22 cellular contexts compared by ENCODE assay signal in genomic region chr1:45122724-45123123, GRCh38.
"Had no signal": no experiment of that assay in that cellular context is flagged by ENCODE, and none has a peak within 500 bp of the region (broad histone marks: within the 10 kb centered on the region; RNA-seq: fewer than 3 reads in every experiment).

No MANE protein-coding gene starts in this region.

- H2AFZ ChIP-seq: PC-9 had no signal

- H3K4me1 Mint-ChIP-seq: activated CD4-positive, alpha-beta T cell treated with anti-CD3 and anti-CD28 coated beads, Interleukin-2, amount 10 ng/mL, durations not matched to agents 7 days and 5 days; activated naive CD4-positive, alpha-beta T cell treated with anti-CD3 and anti-CD28 coated beads, Interleukin-2, amount 10 ng/mL, durations not matched to agents 7 days and 5 days had no signal

- H3K9me3 Mint-ChIP-seq: activated CD4-positive, alpha-beta memory T cell treated with anti-CD3 and anti-CD28 coated beads for 36 hours; activated CD4-positive, alpha-beta T cell treated with anti-CD3 and anti-CD28 coated beads, Interleukin-2, amount 10 ng/mL, durations not matched to agents 7 days and 5 days; activated naive CD4-positive, alpha-beta T cell treated with anti-CD3 and anti-CD28 coated beads, Interleukin-2, amount 10 ng/mL, durations not matched to agents 7 days and 5 days; activated naive CD8-positive, alpha-beta T cell treated with anti-CD3 and anti-CD28 coated beads for 36 hours; activated T-helper 2 cell treated with anti-CD3 and anti-CD28 coated beads, Interferon-gamma antibody, Interleukin-2, Interleukin-4, amounts not matched to agents 10 μg/mL and 5 μg/mL and 100 μg/mL, durations not matched to agents 14 hours and 24 hours and 36 hours had no signal

- H3K4me3 ChIP-seq: PC-9 had no signal

- H3K27me3 ChIP-seq: brain microvascular endothelial cell had no signal

- DNase-seq: activated CD4-positive, alpha-beta memory T cell treated with anti-CD3 and anti-CD28 coated beads for 36 hours; activated CD4-positive, alpha-beta T cell treated with anti-CD3 and anti-CD28 coated beads, Interleukin-2, amount 10 ng/mL, durations not matched to agents 7 days and 5 days; activated CD4-positive, CD25-positive, alpha-beta regulatory T cell; activated CD8-positive, alpha-beta memory T cell treated with anti-CD3 and anti-CD28 coated beads for 24 hours; activated gamma-delta T cell treated with Interleukin-2 at 50 U/mL for 16 hours; activated naive CD4-positive, alpha-beta T cell treated with anti-CD3 and anti-CD28 coated beads, Interleukin-2, amount 10 ng/mL, durations not matched to agents 7 days and 5 days; activated naive CD8-positive, alpha-beta T cell treated with anti-CD3 and anti-CD28 coated beads for 36 hours; activated T-cell treated with anti-CD3 and anti-CD28 coated beads, Interleukin-2, amount 50 U/mL, for 48 hours; brain microvascular endothelial cell; cerebellar nuclear complex; Kasumi-1; NCI-H1105 treated with DMSO at 0.1 percent for 48 hours; NCI-H1436 treated with DMSO at 0.1 percent for 48 hours; NCI-H187; NCI-H2081; NCI-H446; NCI-H524; PC-9; SIG-M5; T-helper 17 cell had no signal

- H3K4me3 Mint-ChIP-seq: activated CD4-positive, alpha-beta memory T cell treated with anti-CD3 and anti-CD28 coated beads for 36 hours; activated CD4-positive, alpha-beta T cell treated with anti-CD3 and anti-CD28 coated beads, Interleukin-2, amount 10 ng/mL, durations not matched to agents 7 days and 5 days; activated naive CD4-positive, alpha-beta T cell treated with anti-CD3 and anti-CD28 coated beads, Interleukin-2, amount 10 ng/mL, durations not matched to agents 7 days and 5 days; activated naive CD8-positive, alpha-beta T cell treated with anti-CD3 and anti-CD28 coated beads for 36 hours; T-helper 17 cell had no signal

- H3K36me3 ChIP-seq: brain microvascular endothelial cell had no signal

- H3K27ac Mint-ChIP-seq: activated CD4-positive, alpha-beta memory T cell treated with anti-CD3 and anti-CD28 coated beads for 36 hours; activated CD4-positive, alpha-beta T cell treated with anti-CD3 and anti-CD28 coated beads, Interleukin-2, amount 10 ng/mL, durations not matched to agents 7 days and 5 days; activated naive CD4-positive, alpha-beta T cell treated with anti-CD3 and anti-CD28 coated beads, Interleukin-2, amount 10 ng/mL, durations not matched to agents 7 days and 5 days; activated naive CD8-positive, alpha-beta T cell treated with anti-CD3 and anti-CD28 coated beads for 36 hours; activated T-helper 2 cell treated with anti-CD3 and anti-CD28 coated beads, Interferon-gamma antibody, Interleukin-2, Interleukin-4, amounts not matched to agents 10 μg/mL and 5 μg/mL and 100 μg/mL, durations not matched to agents 14 hours and 24 hours and 36 hours; T-helper 17 cell had no signal

- H3K4me2 ChIP-seq: PC-9 had no signal

- ATAC-seq: T-helper 17 cell had no signal

- H3K27ac ChIP-seq: brain microvascular endothelial cell, PC-9, VCaP had no signal

- H3K36me3 Mint-ChIP-seq: activated CD4-positive, alpha-beta memory T cell treated with anti-CD3 and anti-CD28 coated beads for 36 hours; activated naive CD4-positive, alpha-beta T cell treated with anti-CD3 and anti-CD28 coated beads, Interleukin-2, amount 10 ng/mL, durations not matched to agents 7 days and 5 days; activated naive CD8-positive, alpha-beta T cell treated with anti-CD3 and anti-CD28 coated beads for 36 hours had no signal

- H3K27me3 Mint-ChIP-seq: activated CD4-positive, alpha-beta memory T cell treated with anti-CD3 and anti-CD28 coated beads for 36 hours; activated naive CD4-positive, alpha-beta T cell treated with anti-CD3 and anti-CD28 coated beads, Interleukin-2, amount 10 ng/mL, durations not matched to agents 7 days and 5 days; T-helper 17 cell had no signal
